Comparison of ENCODE assay signal across 1 cellular context in genomic region chr1:23562138-23562819, GRCh38.
TF ChIP-seq lines count a peak whose summit lies in the region.

No MANE protein-coding gene starts in this region.

TF ChIP-seq in HEK293, 187 proteins besides CTCF, POLR2A, EP300 and RAD21 (continued from another document and continues in another):
- no peak for TF ChIP-seq ZBTB11 (tag by site-specific recombination; conservative IDR thresholded peaks at IDR 0.05; ENCODE audit: low read depth)
- no peak for TF ChIP-seq ZNF560 (tag by site-specific recombination; IDR thresholded peaks at IDR 0.05; ENCODE audit: borderline replicate concordance)
- peak; percentile 86; the same call in 1 of the 2 replicates for TF ChIP-seq PRDM6 (tag by site-specific recombination; IDR thresholded peaks at IDR 0.05)
- TF ChIP-seq KLF8 (tag by site-specific recombination; IDR thresholded peaks at IDR 0.05): no peak
- no peak for TF ChIP-seq ZNF404 (tag by site-specific recombination; IDR thresholded peaks at IDR 0.05)
- TF ChIP-seq ZNF24 (tag by site-specific recombination; IDR thresholded peaks at IDR 0.05): no peak
- no peak for TF ChIP-seq ZNF155 (tag by site-specific recombination; IDR thresholded peaks at IDR 0.05)
- TF ChIP-seq ZBTB17 (tag by site-specific recombination; IDR thresholded peaks at IDR 0.05): peak; percentile 38; the same call in 1 of the 2 replicates
- TF ChIP-seq HOXD13 (CRISPR knock-in tag; IDR thresholded peaks at IDR 0.05; ENCODE audit: borderline replicate concordance): no peak
- TF ChIP-seq ZBTB26 (tag by site-specific recombination; optimal IDR thresholded peaks at IDR 0.05): peak; percentile 25
- no peak for TF ChIP-seq ZNF792 (tag by site-specific recombination; IDR thresholded peaks at IDR 0.05)
- peak; percentile 35; the same call in 1 of the 2 replicates for TF ChIP-seq ATF2 (tag by site-specific recombination; IDR thresholded peaks at IDR 0.05; ENCODE audit: low read depth)
- TF ChIP-seq KLF16 (tag by site-specific recombination; IDR thresholded peaks at IDR 0.05): no peak
- TF ChIP-seq ZNF302 (tag by site-specific recombination; IDR thresholded peaks at IDR 0.05; ENCODE audit: low read depth): no peak
- TF ChIP-seq ZBTB10 (tag by site-specific recombination; IDR thresholded peaks at IDR 0.05): no peak
- no peak for TF ChIP-seq ZNF501 (tag by site-specific recombination; IDR thresholded peaks at IDR 0.05)
- TF ChIP-seq ZSCAN4 (tag by site-specific recombination; IDR thresholded peaks at IDR 0.05): no peak
- TF ChIP-seq ZNF580 (tag by site-specific recombination; IDR thresholded peaks at IDR 0.05): 0 out of 2 replicates have a peak, but pooled peaks have one; percentile 19
- peak; percentile 73; the same call in 1 of the 2 replicates for TF ChIP-seq ZNF18 (tag by site-specific recombination; IDR thresholded peaks at IDR 0.05)
- no peak for TF ChIP-seq ZNF280C (tag by site-specific recombination; IDR thresholded peaks at IDR 0.05)
- TF ChIP-seq ZNF335 (tag by site-specific recombination; conservative IDR thresholded peaks at IDR 0.05): peak; percentile 75
- TF ChIP-seq RBAK (tag by site-specific recombination; IDR thresholded peaks at IDR 0.05): no peak
- TF ChIP-seq ZIC2 (tag by site-specific recombination; IDR thresholded peaks at IDR 0.05): peak; percentile 27; the same call in 1 of the 2 replicates
- peak; percentile 85 for TF ChIP-seq SP2 (tag by site-specific recombination; IDR thresholded peaks at IDR 0.05)
- TF ChIP-seq ZNF549 (tag by site-specific recombination; IDR thresholded peaks at IDR 0.05): no peak
- no peak for TF ChIP-seq ZBTB1 (tag by site-specific recombination; IDR thresholded peaks at IDR 0.05)
- TF ChIP-seq ZNF776 (tag by site-specific recombination; IDR thresholded peaks at IDR 0.05; ENCODE audit: borderline replicate concordance): no peak
- no peak for TF ChIP-seq ZBTB49 (tag by site-specific recombination; IDR thresholded peaks at IDR 0.05; ENCODE audit: low read depth)
- no peak for TF ChIP-seq ZNF645 (tag by site-specific recombination; IDR thresholded peaks at IDR 0.05)
- no peak for TF ChIP-seq FEZF1 (tag by site-specific recombination; IDR thresholded peaks at IDR 0.05)
- TF ChIP-seq ZNF169 (tag by site-specific recombination; IDR thresholded peaks at IDR 0.05): no peak
- no peak for TF ChIP-seq ZNF37A (tag by site-specific recombination; IDR thresholded peaks at IDR 0.05)
- no peak for TF ChIP-seq ZNF530 (tag by site-specific recombination; IDR thresholded peaks at IDR 0.05; ENCODE audit: low read depth)
- no peak for TF ChIP-seq ZNF843 (tag by site-specific recombination; IDR thresholded peaks at IDR 0.05)
- TF ChIP-seq KLF17 (tag by site-specific recombination; IDR thresholded peaks at IDR 0.05): no peak
- TF ChIP-seq ZNF510 (tag by site-specific recombination; IDR thresholded peaks at IDR 0.05; ENCODE audit: insufficient replicate concordance): no peak
- TF ChIP-seq ZNF146 (tag by site-specific recombination; IDR thresholded peaks at IDR 0.05): no peak
- 0 out of 2 replicates have a peak, but pooled peaks have one; percentile 19 for TF ChIP-seq SP3 (tag by site-specific recombination; IDR thresholded peaks at IDR 0.05)
- TF ChIP-seq GLIS2 (tag by site-specific recombination; IDR thresholded peaks at IDR 0.05): no peak
